Comparison of ENCODE assay signal across 16 cellular contexts in the genomic region with DNA sequence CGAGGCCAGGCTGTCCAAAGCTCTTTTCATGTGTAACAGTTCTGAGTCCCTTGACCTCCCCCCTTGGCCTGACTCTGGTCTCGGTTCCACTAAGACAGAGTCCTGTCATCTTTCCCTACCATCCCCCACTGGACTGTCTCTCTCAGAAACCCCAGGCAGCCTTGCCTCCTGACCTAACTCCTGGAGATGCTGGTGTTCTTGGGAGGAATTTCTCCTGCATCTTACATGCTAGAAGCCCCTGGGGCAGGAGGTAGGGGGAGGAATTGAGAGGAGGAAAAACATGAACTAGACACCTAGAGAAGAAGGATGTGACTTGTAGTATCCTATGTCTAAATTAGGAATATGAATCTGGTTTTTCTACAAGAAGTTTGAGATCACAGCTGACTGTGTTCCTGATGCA. TPM values are rescaled to one million over a fixed set of nuclear protein-coding genes. Genes with fewer than 3 reads are reported as not detected.
A peak's percentile ranks its signal among the peaks of the same experiment; 100 is the strongest.
DNase-seq lines count a peak whose midpoint lies in the region; ATAC-seq and TF ChIP-seq lines count a peak whose summit lies in the region.
"Had no signal": no experiment of that assay in that cellular context is flagged by ENCODE, and none has a peak within 500 bp of the region (broad histone marks: within the 10 kb centered on the region; RNA-seq: fewer than 3 reads in every experiment).

No MANE protein-coding gene starts in this region.

- H3K27me3 Mint-ChIP-seq in activated naive CD4-positive, alpha-beta T cell treated with anti-CD3 and anti-CD28 coated beads, Interleukin-2, amount 50 U/mL, for 24 hours: no peaks in the 10 kb centered on the region
- H3K27me3 Mint-ChIP-seq in activated naive CD4-positive, alpha-beta T cell treated with anti-CD3 and anti-CD28 coated beads for 36 hours (ENCODE audit: low read depth): no peaks in the 10 kb centered on the region
- no peaks in the 10 kb centered on the region for H3K27me3 Mint-ChIP-seq in activated T-helper 1 cell treated with anti-CD3 and anti-CD28 coated beads, Interleukin-12 subunit alpha, Interleukin-12 subunit beta, Interleukin-2, Interleukin-4 antibody, amounts not matched to agents 30 ng/mL and 10 ng/mL and 1 ng/mL, durations not matched to agents 14 hours and 24 hours and 36 hours (ENCODE audit: insufficient read depth)

- TF ChIP-seq CTCF in lower lobe of right lung (IDR thresholded peaks at IDR 0.05) (no peak), upper lobe of left lung (IDR thresholded peaks at IDR 0.05) (no peak)

- no peak for TF ChIP-seq EP300 in upper lobe of left lung (IDR thresholded peaks at IDR 0.05)

- H3K27ac ChIP-seq in lower lobe of right lung (peak overlapping the region; percentile 73), upper lobe of left lung (peak overlapping the region; percentile 79 to 88 (median 82))

- H3K4me1 ChIP-seq in lower lobe of right lung (peaks cover 43% of the 10 kb centered on the region), upper lobe of left lung (peaks cover 27 to 31% (median 28%) of the 10 kb centered on the region in 4 donors)
- H3K4me1 ChIP-seq: parathyroid adenoma had no signal

- no peaks in the 10 kb centered on the region for H3K9me3 Mint-ChIP-seq in activated naive CD4-positive, alpha-beta T cell treated with anti-CD3 and anti-CD28 coated beads, Interleukin-2, amount 50 U/mL, for 24 hours
- no peaks in the 10 kb centered on the region for H3K9me3 Mint-ChIP-seq in activated naive CD4-positive, alpha-beta T cell treated with anti-CD3 and anti-CD28 coated beads for 36 hours
- no peaks in the 10 kb centered on the region for H3K9me3 Mint-ChIP-seq in activated T-helper 1 cell treated with anti-CD3 and anti-CD28 coated beads, Interleukin-12 subunit alpha, Interleukin-12 subunit beta, Interleukin-2, Interleukin-4 antibody, amounts not matched to agents 30 ng/mL and 10 ng/mL and 1 ng/mL, durations not matched to agents 14 hours and 24 hours and 36 hours

- no peak for ATAC-seq in lower lobe of right lung
- no peak for ATAC-seq in upper lobe of left lung (ENCODE audit: low FRiP score in 2 of 2)
- ATAC-seq: body of pancreas, Panc1 had no signal

- no peak for TF ChIP-seq POLR2A in upper lobe of left lung (IDR thresholded peaks at IDR 0.05)

- intact Hi-C loops in activated naive CD4-positive, alpha-beta T cell treated with anti-CD3 and anti-CD28 coated beads for 36 hours (cut with micrococcal nuclease): no loop called here
- intact Hi-C loops in activated T-helper 1 cell treated with anti-CD3 and anti-CD28 coated beads, Interleukin-12 subunit alpha, Interleukin-12 subunit beta, Interleukin-2, Interleukin-4 antibody, amounts not matched to agents 30 ng/mL and 10 ng/mL and 1 ng/mL, durations not matched to agents 14 hours and 24 hours and 36 hours (cut with micrococcal nuclease): no loop called here
- intact Hi-C loops in lower lobe of right lung (cut with DNase I): no loop called here

- no peak for DNase-seq in activated naive CD4-positive, alpha-beta T cell treated with anti-CD3 and anti-CD28 coated beads for 36 hours
- DNase-seq in activated T-helper 1 cell treated with anti-CD3 and anti-CD28 coated beads, Interleukin-12 subunit alpha, Interleukin-12 subunit beta, Interleukin-2, Interleukin-4 antibody, amounts not matched to agents 30 ng/mL and 10 ng/mL and 1 ng/mL, durations not matched to agents 14 hours and 24 hours and 36 hours (ENCODE audit: low spot score): no peak
- DNase-seq in lower lobe of right lung: no peak
- no peak for DNase-seq in upper lobe of left lung
- DNase-seq in SW 1271 (lab: John Stamatoyannopoulos, UW): no peak
- DNase-seq in NCI-H187 treated with DMSO at 0.1 percent for 48 hours (lab: John Stamatoyannopoulos, UW): no peak
- no peak for DNase-seq in UCSD-AML1 (lab: John Stamatoyannopoulos, UW; ENCODE audit: unreplicated experiment)
- DNase-seq: glutamatergic neuron, NCI-H2107, NCI-H748 treated with DMSO at 0.1 percent for 48 hours had no signal

- peaks cover 37% of the 10 kb centered on the region for H3K4me1 Mint-ChIP-seq in activated naive CD4-positive, alpha-beta T cell treated with anti-CD3 and anti-CD28 coated beads, Interleukin-2, amount 50 U/mL, for 24 hours
- H3K4me1 Mint-ChIP-seq in activated naive CD4-positive, alpha-beta T cell treated with anti-CD3 and anti-CD28 coated beads for 36 hours (ENCODE audit: low read depth): peaks cover 23% of the 10 kb centered on the region
- H3K4me1 Mint-ChIP-seq in activated T-helper 1 cell treated with anti-CD3 and anti-CD28 coated beads, Interleukin-12 subunit alpha, Interleukin-12 subunit beta, Interleukin-2, Interleukin-4 antibody, amounts not matched to agents 30 ng/mL and 10 ng/mL and 1 ng/mL, durations not matched to agents 14 hours and 24 hours and 36 hours (ENCODE audit: low read depth): peaks cover 19% of the 10 kb centered on the region

- H3K36me3 ChIP-seq in lower lobe of right lung (peaks cover 30% of the 10 kb centered on the region), upper lobe of left lung (peaks cover 7 to 36% (median 17%) of the 10 kb centered on the region in 4 donors)

- H3K4me3 ChIP-seq in lower lobe of right lung: no peak overlapping the region
- no peak overlapping the region for H3K4me3 ChIP-seq in upper lobe of left lung
- H3K4me3 ChIP-seq: body of pancreas had no signal

- H3K9me3 ChIP-seq in lower lobe of right lung (no peaks in the 10 kb centered on the region), upper lobe of left lung (no peaks in the 10 kb centered on the region)
- H3K9me3 ChIP-seq: body of pancreas, vagina had no signal

- H3K4me3 Mint-ChIP-seq in activated naive CD4-positive, alpha-beta T cell treated with anti-CD3 and anti-CD28 coated beads, Interleukin-2, amount 50 U/mL, for 24 hours: peak overlapping the region; percentile 93
- H3K4me3 Mint-ChIP-seq in activated naive CD4-positive, alpha-beta T cell treated with anti-CD3 and anti-CD28 coated beads for 36 hours: no peak overlapping the region
- no peak overlapping the region for H3K4me3 Mint-ChIP-seq in activated T-helper 1 cell treated with anti-CD3 and anti-CD28 coated beads, Interleukin-12 subunit alpha, Interleukin-12 subunit beta, Interleukin-2, Interleukin-4 antibody, amounts not matched to agents 30 ng/mL and 10 ng/mL and 1 ng/mL, durations not matched to agents 14 hours and 24 hours and 36 hours
- H3K4me3 Mint-ChIP-seq: mesothelial cell of epicardium had no signal

- CTCF ChIA-PET in activated naive CD4-positive, alpha-beta T cell treated with anti-CD3 and anti-CD28 coated beads for 36 hours (lab: Charles Lee): interaction anchor here (1.4 to 2.1 kb wide), 3 partner anchors 13 to 21 kb away, joined by 4 to 7 read pairs (median 4); no protein-coding TSS in a partner anchor

- H3K27me3 ChIP-seq in lower lobe of right lung (ENCODE audit: low read depth) (no peaks in the 10 kb centered on the region), upper lobe of left lung (no peaks in the 10 kb centered on the region)
- H3K27me3 ChIP-seq: body of pancreas, vagina had no signal

- H3K36me3 Mint-ChIP-seq in activated naive CD4-positive, alpha-beta T cell treated with anti-CD3 and anti-CD28 coated beads, Interleukin-2, amount 50 U/mL, for 24 hours: peaks cover 5% of the 10 kb centered on the region
- peaks cover 13% of the 10 kb centered on the region for H3K36me3 Mint-ChIP-seq in activated naive CD4-positive, alpha-beta T cell treated with anti-CD3 and anti-CD28 coated beads for 36 hours (ENCODE audit: low read depth)
- peaks cover 27% of the 10 kb centered on the region for H3K36me3 Mint-ChIP-seq in activated T-helper 1 cell treated with anti-CD3 and anti-CD28 coated beads, Interleukin-12 subunit alpha, Interleukin-12 subunit beta, Interleukin-2, Interleukin-4 antibody, amounts not matched to agents 30 ng/mL and 10 ng/mL and 1 ng/mL, durations not matched to agents 14 hours and 24 hours and 36 hours (ENCODE audit: low read depth)

- WGBS in upper lobe of left lung, 2 donors: 94 to 95% methylated on average over 2 of the region's 2 CpGs

- peak overlapping the region; percentile 97 for H3K27ac Mint-ChIP-seq in activated naive CD4-positive, alpha-beta T cell treated with anti-CD3 and anti-CD28 coated beads, Interleukin-2, amount 50 U/mL, for 24 hours
- H3K27ac Mint-ChIP-seq in activated naive CD4-positive, alpha-beta T cell treated with anti-CD3 and anti-CD28 coated beads for 36 hours: no peak overlapping the region
- peak overlapping the region; percentile 85 for H3K27ac Mint-ChIP-seq in activated T-helper 1 cell treated with anti-CD3 and anti-CD28 coated beads, Interleukin-12 subunit alpha, Interleukin-12 subunit beta, Interleukin-2, Interleukin-4 antibody, amounts not matched to agents 30 ng/mL and 10 ng/mL and 1 ng/mL, durations not matched to agents 14 hours and 24 hours and 36 hours

RNA-seq across cellular contexts. Expression of a gene that starts 0.6 kb away (rescaled TPM):
- total RNA-seq in activated naive CD4-positive, alpha-beta T cell treated with anti-CD3 and anti-CD28 coated beads for 36 hours: 1 to 10 TPM; 4.1 to 5.4 TPM
- 15.6 and 18.5 TPM in 2 replicates for total RNA-seq in activated T-helper 1 cell treated with anti-CD3 and anti-CD28 coated beads, Interleukin-12 subunit alpha, Interleukin-12 subunit beta, Interleukin-2, Interleukin-4 antibody, amounts not matched to agents 30 ng/mL and 10 ng/mL and 1 ng/mL, durations not matched to agents 14 hours and 24 hours and 36 hours
- total RNA-seq in lower lobe of right lung (18.0 TPM), upper lobe of left lung (10 to 100 TPM in 4 of 6 donors, 1 to 10 TPM in 2; 4.6 to 45.1 (median 16.9) TPM)
